Comparison of ENCODE assay signal across 15 cellular contexts in genomic region chr4:105845559-105845958, GRCh38. TPM values are rescaled to one million over a fixed set of nuclear protein-coding genes. Genes with fewer than 3 reads are reported as not detected.
DNase-seq lines count a peak whose midpoint lies in the region; ATAC-seq and TF ChIP-seq lines count a peak whose summit lies in the region.
"Had no signal": no experiment of that assay in that cellular context is flagged by ENCODE, and none has a peak within 500 bp of the region (broad histone marks: within the 10 kb centered on the region; RNA-seq: fewer than 3 reads in every experiment).

No MANE protein-coding gene starts in this region.

- H3K36me3 Mint-ChIP-seq in activated naive CD4-positive, alpha-beta T cell treated with anti-CD3 and anti-CD28 coated beads, Interleukin-2, amount 50 U/mL, for 72 hours = no peaks in the 10 kb centered on the region

- H3K9ac ChIP-seq in HUES48 (ENCODE audit: low read depth, low read length) (no peak overlapping the region), fibroblast of lung (ENCODE audit: insufficient read depth, low read length) (no peak overlapping the region)

- H3K79me2 ChIP-seq in fibroblast of lung (ENCODE audit: control insufficient read depth, insufficient read depth, low read length) = no peaks in the 10 kb centered on the region

- no peak for TF ChIP-seq POLR2A in body of pancreas (IDR thresholded peaks at IDR 0.05)

- peak overlapping the region; percentile 40 for H3K27ac ChIP-seq in HUES48 (ENCODE audit: low read depth, low read length)
- no peak overlapping the region for H3K27ac ChIP-seq in fibroblast of lung (ENCODE audit: insufficient read depth, low read length)
- H3K27ac ChIP-seq in thoracic aorta = peak overlapping the region in 1 of 2 donors; percentile 27
- H3K27ac ChIP-seq in body of pancreas = no peak overlapping the region
- H3K27ac ChIP-seq: A549 had no signal

- H3K9me3 ChIP-seq in HUES48 (ENCODE audit: control insufficient read depth, insufficient read depth, low read length) (no peaks in the 10 kb centered on the region), fibroblast of lung (ENCODE audit: control insufficient read depth, insufficient read depth, low read depth, low read length) (no peaks in the 10 kb centered on the region), thoracic aorta (no peaks in the 10 kb centered on the region), body of pancreas (no peaks in the 10 kb centered on the region)
- H3K9me3 ChIP-seq: A549 had no signal

- H3K4me1 ChIP-seq in HUES48 (ENCODE audit: control insufficient read depth, insufficient read depth, low read length) (0 out of 2 replicates have a peak, but pooled peaks cover 5% of the 10 kb centered on the region), fibroblast of lung (ENCODE audit: control insufficient read depth, extremely low read depth, insufficient read depth, low read length) (no peaks in the 10 kb centered on the region), thoracic aorta (ENCODE audit: control insufficient read depth in 1 of 2, low read depth in 2 of 2) (peaks cover 7 to 41% of the 10 kb centered on the region in 2 donors), body of pancreas (peaks cover 11% of the 10 kb centered on the region)

- peak; percentile 1 for DNase-seq in cerebellar cortex (ENCODE audit: low spot score)
- DNase-seq in fibroblast of lung (ENCODE audit: low read depth in 2 of 2) = no peak
- no peak for DNase-seq in thoracic aorta (ENCODE audit: low spot score)
- DNase-seq in body of pancreas = no peak
- DNase-seq in activated naive CD4-positive, alpha-beta T cell treated with anti-CD3 and anti-CD28 coated beads, Interleukin-2, amount 50 U/mL, for 72 hours (ENCODE audit: low spot score in 2 of 2) = no peak
- no peak for DNase-seq in NCI-H2196 (lab: John Stamatoyannopoulos, UW; ENCODE audit: unreplicated experiment)
- DNase-seq: CD8-positive, alpha-beta T cell; COR-L47; DND-41; GF-D8 had no signal

- peak overlapping the region; percentile 31 for H2AFZ ChIP-seq in fibroblast of lung (ENCODE audit: low read length)

- H3K27me3 ChIP-seq in HUES48 (ENCODE audit: control insufficient read depth, insufficient read depth, low read length) = no peaks in the 10 kb centered on the region
- H3K27me3 ChIP-seq in fibroblast of lung (ENCODE audit: control insufficient read depth, insufficient read depth, low read length) = no peaks in the 10 kb centered on the region
- no peaks in the 10 kb centered on the region for H3K27me3 ChIP-seq in thoracic aorta (replicated peaks; ENCODE audit: insufficient read depth)
- no peaks in the 10 kb centered on the region for H3K27me3 ChIP-seq in body of pancreas

- H4K20me1 ChIP-seq in fibroblast of lung (ENCODE audit: control insufficient read depth, extremely low read depth, insufficient read depth, low read length) = no peaks in the 10 kb centered on the region

- no peak for TF ChIP-seq CTCF in fibroblast of lung (conservative IDR thresholded peaks at IDR 0.05 in 1 of 2, IDR thresholded peaks at IDR 0.05 in 1 of 2; ENCODE audit: low read depth in 1 of 2, low read length in 2 of 2)
- TF ChIP-seq CTCF in thoracic aorta (IDR thresholded peaks at IDR 0.05) = no peak
- no peak for TF ChIP-seq CTCF in body of pancreas (IDR thresholded peaks at IDR 0.05)

- intact Hi-C loops in body of pancreas (cut with DNase I) = no loop called here

- ATAC-seq in thoracic aorta (ENCODE audit: insufficient number of reproducible peaks, low FRiP score, low read depth) (no peak), body of pancreas (no peak), HG03175 (IDR thresholded peaks at IDR 0.05; ENCODE audit: unreplicated experiment) (no peak)
- no peak for ATAC-seq in activated naive CD4-positive, alpha-beta T cell treated with anti-CD3 and anti-CD28 coated beads, Interleukin-2, amount 50 U/mL, for 72 hours
- ATAC-seq: A549; CD8-positive, alpha-beta T cell had no signal

- no peaks in the 10 kb centered on the region for H3K9me3 Mint-ChIP-seq in activated naive CD4-positive, alpha-beta T cell treated with anti-CD3 and anti-CD28 coated beads, Interleukin-2, amount 50 U/mL, for 72 hours
- H3K9me3 Mint-ChIP-seq: CD14-positive monocyte; CD8-positive, alpha-beta T cell had no signal

- H3K4me2 ChIP-seq in fibroblast of lung (ENCODE audit: extremely low read depth, insufficient read depth, low read length) = no peak overlapping the region
- H3K4me2 ChIP-seq: A549 had no signal

- 70 to 83% methylated on average over 3 of the region's 3 CpGs for WGBS in body of pancreas, 2 donors

- H3K4me3 ChIP-seq in HUES48 (ENCODE audit: low read depth, low read length) (no peak overlapping the region), fibroblast of lung (replicated peaks in 1 of 4; ENCODE audit: control extremely low read depth in 1 of 4, insufficient read depth in 1 of 4, low read depth in 3 of 4, low read length in 4 of 4) (no peak overlapping the region), thoracic aorta (peak overlapping the region; percentile 28), body of pancreas (no peak overlapping the region)
- H3K4me3 ChIP-seq: A549 had no signal

- peaks cover 27% of the 10 kb centered on the region for H3K36me3 ChIP-seq in HUES48 (ENCODE audit: control insufficient read depth, insufficient read depth, low read length)
- H3K36me3 ChIP-seq in fibroblast of lung (ENCODE audit: control insufficient read depth, insufficient read depth, low read length) = no peaks in the 10 kb centered on the region
- no peaks in the 10 kb centered on the region for H3K36me3 ChIP-seq in thoracic aorta
- no peaks in the 10 kb centered on the region for H3K36me3 ChIP-seq in body of pancreas (replicated peaks in 1 of 2; ENCODE audit: insufficient read depth in 1 of 2, low read depth in 2 of 2)

- H3K27ac Mint-ChIP-seq in activated naive CD4-positive, alpha-beta T cell treated with anti-CD3 and anti-CD28 coated beads, Interleukin-2, amount 50 U/mL, for 72 hours = no peak overlapping the region
- H3K27ac Mint-ChIP-seq: CD14-positive monocyte; CD8-positive, alpha-beta T cell had no signal

RNA-seq across cellular contexts. Expression of gene NPNT, which starts 49.7 kb away (rescaled TPM):
- 5.9 and 20.3 TPM in 2 replicates for total RNA-seq in fibroblast of lung
- polyA plus RNA-seq in fibroblast of lung = 0.02 and 0.07 TPM in 2 replicates
- 0.10 TPM in 1 of 2 replicates, not detected in the other for polyA plus RNA-seq in fibroblast of lung (2012)
- polyA minus RNA-seq in fibroblast of lung (ENCODE audit: low replicate concordance) = not detected in 2 replicates
- total RNA-seq in thoracic aorta = 100 to 1,000 TPM; 167 to 240 TPM
- total RNA-seq in body of pancreas = 10 to 100 TPM; 28.7 to 29.1 TPM
- total RNA-seq in activated naive CD4-positive, alpha-beta T cell treated with anti-CD3 and anti-CD28 coated beads, Interleukin-2, amount 50 U/mL, for 72 hours = under 1 TPM in 1 of 2 donors, not detected in 1; 0.06 TPM
- total RNA-seq: CD8-positive, alpha-beta T cell had no signal
- polyA plus RNA-seq: BJ, CD14-positive monocyte had no signal
